In the genomic region with DNA sequence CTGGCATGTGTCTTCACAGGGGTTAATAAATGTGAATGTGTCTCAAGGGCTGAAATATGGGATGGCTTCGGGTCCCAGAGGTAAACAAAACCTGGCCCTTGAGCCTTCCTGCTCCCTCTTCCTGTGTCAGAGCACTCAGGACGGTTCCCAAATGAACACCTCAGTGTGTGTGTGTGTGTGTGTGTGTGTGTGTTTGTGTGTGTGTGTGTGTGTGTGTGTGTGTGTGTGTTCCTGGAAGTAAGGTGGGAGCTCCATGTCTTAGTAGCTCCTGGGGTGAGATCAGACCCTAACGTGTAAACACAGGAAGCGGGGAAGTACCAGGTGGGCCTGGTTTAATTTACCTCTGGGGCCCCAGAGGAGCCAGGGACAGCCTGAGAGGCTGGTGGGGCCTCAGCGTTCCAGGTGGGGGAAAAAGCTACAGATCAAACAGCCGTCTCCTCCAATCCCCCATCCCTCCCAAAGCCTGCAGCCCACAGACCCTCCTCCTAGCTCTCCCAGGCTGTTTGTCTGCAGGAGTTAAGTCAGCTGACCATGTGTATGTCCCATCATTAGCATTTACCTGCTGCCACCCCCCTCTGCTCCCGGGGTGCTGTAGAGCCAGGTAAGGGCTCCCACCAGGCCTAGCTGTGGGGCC, we compare ENCODE assay signal across 17 cellular contexts. TPM values are rescaled to one million over a fixed set of nuclear protein-coding genes. Genes with fewer than 3 reads are reported as not detected.
DNase-seq lines count a peak whose midpoint lies in the region; ATAC-seq and TF ChIP-seq lines count a peak whose summit lies in the region.
"Had no signal": no experiment of that assay in that cellular context is flagged by ENCODE, and none has a peak within 500 bp of the region (broad histone marks: within the 10 kb centered on the region; RNA-seq: fewer than 3 reads in every experiment).

No MANE protein-coding gene starts in this region.

- no peaks in the 10 kb centered on the region for H3F3A ChIP-seq in GM23338 (replicated peaks; ENCODE audit: low read depth)

- TF ChIP-seq POLR2A in suprapubic skin (IDR thresholded peaks at IDR 0.05): no peak

- no peak for TF ChIP-seq CTCF in GM23338 (conservative IDR thresholded peaks at IDR 0.05; ENCODE audit: low read depth in 2 of 2)
- TF ChIP-seq CTCF in endothelial cell (IDR thresholded peaks at IDR 0.05; ENCODE audit: unreplicated experiment): no peak
- no peak for TF ChIP-seq CTCF in psoas muscle (IDR thresholded peaks at IDR 0.05)
- TF ChIP-seq CTCF in suprapubic skin (IDR thresholded peaks at IDR 0.05): no peak

- H3K9me2 ChIP-seq in GM23338 (ENCODE audit: insufficient read depth): no peaks in the 10 kb centered on the region

- H3K4me1 Mint-ChIP-seq in GM23338: peaks cover 26% of the 10 kb centered on the region
- H3K4me1 Mint-ChIP-seq in endothelial cell (ENCODE audit: unreplicated experiment): peaks cover 38% of the 10 kb centered on the region

- H3K27ac Mint-ChIP-seq in GM23338: peak overlapping the region; percentile 8; the same call in 1 of the 2 replicates
- peak overlapping the region; percentile 34 for H3K27ac Mint-ChIP-seq in endothelial cell (ENCODE audit: unreplicated experiment)
- H3K27ac Mint-ChIP-seq: mesothelial cell of epicardium had no signal

- intact Hi-C loops in psoas muscle (cut with DNase I): no loop called here

- no peaks in the 10 kb centered on the region for H3K36me3 ChIP-seq in BLaER1 treated with 17β-estradiol and CSF1 and Interleukin-3, amounts not matched to agents 10 nM and 100 nM
- H3K36me3 ChIP-seq in GM23338 (ENCODE audit: insufficient read depth) (no peaks in the 10 kb centered on the region), psoas muscle (ENCODE audit: insufficient read depth in 1 of 2, low read depth in 1 of 2) (no peaks in the 10 kb centered on the region), suprapubic skin (no peaks in the 10 kb centered on the region)
- H3K36me3 ChIP-seq: ascending aorta, stomach had no signal

- H3K9ac ChIP-seq in BLaER1 treated with 17β-estradiol and CSF1 and Interleukin-3, amounts not matched to agents 10 nM and 100 nM: peak overlapping the region in 4 of 11 experiments; percentile 11 to 45 (median 32); a peak in 4 of 22 replicates

- DNase-seq in GM23338 (ENCODE audit: low spot score): no peak
- DNase-seq in NCI-H748 (lab: John Stamatoyannopoulos, UW; ENCODE audit: unreplicated experiment): peak; percentile 78
- DNase-seq in endothelial cell (ENCODE audit: low spot score): no peak
- no peak for DNase-seq in NCI-H2081 treated with DMSO at 0.1 percent for 48 hours (lab: John Stamatoyannopoulos, UW)
- DNase-seq in SIG-M5 treated with dmso at 0.1 percent for 504 hours (lab: John Stamatoyannopoulos, UW; ENCODE audit: unreplicated experiment): no peak
- no peak for DNase-seq in psoas muscle
- DNase-seq in suprapubic skin (ENCODE audit: low spot score in 2 of 2): no peak
- DNase-seq: activated CD8-positive, alpha-beta memory T cell treated with anti-CD3 and anti-CD28 coated beads, Interleukin-2, amount 50 U/mL, for 4 hours; activated effector memory CD4-positive, alpha-beta T cell treated with anti-CD3 and anti-CD28 coated beads, Interleukin-2, amount 50 U/mL, for 16 hours; foreskin melanocyte; NCI-H226; PC-9; stomach had no signal

- WGBS in psoas muscle, 3 donors: 79 to 89% (median 86%) methylated on average over 6 to 7 of the region's 7 CpGs
- 75% methylated on average over 7 of the region's 7 CpGs for WGBS in suprapubic skin

- 0 out of 2 replicates have a peak overlapping the region, but pooled peaks have one; percentile 43 for H2AFZ ChIP-seq in GM23338
- H2AFZ ChIP-seq: PC-9 had no signal

- H3K27me3 Mint-ChIP-seq in GM23338 (ENCODE audit: insufficient read depth, low read depth, poor library complexity) (peaks cover 14% of the 10 kb centered on the region), endothelial cell (ENCODE audit: unreplicated experiment) (peaks cover 14% of the 10 kb centered on the region)

- H4K20me1 ChIP-seq in BLaER1 treated with 17β-estradiol and CSF1 and Interleukin-3, amounts not matched to agents 10 nM and 100 nM: peaks cover 0 to 11% (median 0%) of the 10 kb centered on the region in 11 experiments; a peak in 2 of 22 replicates
- no peaks in the 10 kb centered on the region for H4K20me1 ChIP-seq in GM23338 (replicated peaks; ENCODE audit: insufficient read depth)

- H3K4me2 ChIP-seq in BLaER1 treated with 17β-estradiol and CSF1 and Interleukin-3, amounts not matched to agents 10 nM and 100 nM: peak overlapping the region; percentile 61 to 89 (median 70)
- no peak overlapping the region for H3K4me2 ChIP-seq in GM23338
- H3K4me2 ChIP-seq: PC-9 had no signal

- no peaks in the 10 kb centered on the region for H3K79me2 ChIP-seq in GM23338 (replicated peaks; ENCODE audit: insufficient read depth)

- H3K36me3 Mint-ChIP-seq in GM23338 (ENCODE audit: low read depth): no peaks in the 10 kb centered on the region; the same call in 2 of the 3 replicates
- H3K36me3 Mint-ChIP-seq in endothelial cell (ENCODE audit: low read depth, unreplicated experiment): peaks cover 15% of the 10 kb centered on the region
- H3K36me3 Mint-ChIP-seq: mesothelial cell of epicardium had no signal

- H3K4me3 Mint-ChIP-seq in GM23338 (no peak overlapping the region), endothelial cell (ENCODE audit: unreplicated experiment) (peak overlapping the region; percentile 81)
- H3K4me3 Mint-ChIP-seq: mesothelial cell of epicardium had no signal

- TF ChIP-seq EP300 in suprapubic skin (IDR thresholded peaks at IDR 0.05): no peak

- peaks cover 14 to 54% (median 46%) of the 10 kb centered on the region in 10 experiments for H3K4me1 ChIP-seq in BLaER1 treated with 17β-estradiol and CSF1 and Interleukin-3, amounts not matched to agents 10 nM and 100 nM
- H3K4me1 ChIP-seq in GM23338 (ENCODE audit: insufficient read depth) (no peaks in the 10 kb centered on the region; the same call in 1 of the 2 replicates), psoas muscle (no peaks in the 10 kb centered on the region), suprapubic skin (no peaks in the 10 kb centered on the region)
- H3K4me1 ChIP-seq: ascending aorta had no signal

- ATAC-seq in GM23338 (peak; percentile 21), psoas muscle (no peak)

- no peaks in the 10 kb centered on the region for H3K9me3 ChIP-seq in BLaER1 treated with 17β-estradiol and CSF1 and Interleukin-3, amounts not matched to agents 10 nM and 100 nM (replicated peaks in 1 of 11)
- H3K9me3 ChIP-seq in psoas muscle (no peaks in the 10 kb centered on the region), suprapubic skin (no peaks in the 10 kb centered on the region)
- H3K9me3 ChIP-seq: ascending aorta had no signal

- peaks cover 0 to 16% (median under 1%) of the 10 kb centered on the region in 11 experiments; a peak in 6 of 22 replicates for H3K27me3 ChIP-seq in BLaER1 treated with 17β-estradiol and CSF1 and Interleukin-3, amounts not matched to agents 10 nM and 100 nM
- H3K27me3 ChIP-seq in GM23338 (ENCODE audit: insufficient read depth): peaks cover 3% of the 10 kb centered on the region
- H3K27me3 ChIP-seq in psoas muscle (ENCODE audit: insufficient read depth in 3 of 3, low read length in 2 of 3): peaks cover 0 to 7% (median 0%) of the 10 kb centered on the region in 3 donors
- peaks cover 55% of the 10 kb centered on the region for H3K27me3 ChIP-seq in suprapubic skin
- H3K27me3 ChIP-seq: ascending aorta had no signal

- peak overlapping the region in 3 of 11 experiments; percentile 21 to 47 (median 29); a peak in 5 of 22 replicates for H3K27ac ChIP-seq in BLaER1 treated with 17β-estradiol and CSF1 and Interleukin-3, amounts not matched to agents 10 nM and 100 nM
- H3K27ac ChIP-seq in GM23338 (ENCODE audit: low read depth) (no peak overlapping the region), psoas muscle (no peak overlapping the region), suprapubic skin (no peak overlapping the region)
- H3K27ac ChIP-seq: ascending aorta, PC-9, stomach had no signal

- no peak overlapping the region for H3K4me3 ChIP-seq in BLaER1 treated with 17β-estradiol and CSF1 and Interleukin-3, amounts not matched to agents 10 nM and 100 nM
- H3K4me3 ChIP-seq in GM23338 (no peak overlapping the region), psoas muscle (no peak overlapping the region), suprapubic skin (no peak overlapping the region)
- H3K4me3 ChIP-seq: ascending aorta, PC-9, stomach had no signal

- H3K9me3 Mint-ChIP-seq in GM23338: no peaks in the 10 kb centered on the region; the same call in 2 of the 3 replicates
- no peaks in the 10 kb centered on the region for H3K9me3 Mint-ChIP-seq in endothelial cell (ENCODE audit: unreplicated experiment)
- H3K9me3 Mint-ChIP-seq: mesothelial cell of epicardium had no signal

TF ChIP-seq in GM23338, 12 proteins besides CTCF, POLR2A, EP300 and RAD21 (continues in another document):
- TF ChIP-seq ZNF114 (CRISPR knock-in tag; IDR thresholded peaks at IDR 0.05): no peak
- TF ChIP-seq EZH2 (IDR thresholded peaks at IDR 0.05; ENCODE audit: low read depth, unreplicated experiment): no peak
- no peak for TF ChIP-seq STAT1 (IDR thresholded peaks at IDR 0.05; ENCODE audit: unreplicated experiment)

RNA-seq across cellular contexts. Expression of gene KIF19, which starts 6.1 kb away (rescaled TPM):
- 0.27 and 0.35 TPM in 2 replicates for total RNA-seq in GM23338 (2014; rRNA removed; shearing (Covaris generic))
- polyA plus RNA-seq in GM23338 (2016; fragmentation: Nextera tagmentation; extraction: Ambion mirVana): 0.07 and 0.36 TPM in 2 replicates
- 48.1 TPM for total RNA-seq in endothelial cell (ENCODE audit: unreplicated experiment)
- total RNA-seq in psoas muscle: under 1 TPM; 0.17 to 0.44 (median 0.29) TPM
- polyA plus RNA-seq in psoas muscle: under 1 TPM; 0.13 to 0.30 (median 0.27) TPM
- 1 to 10 TPM in 2 of 4 donors, under 1 TPM in 2; 0.34 to 1.3 (median 1.0) TPM for total RNA-seq in suprapubic skin
- total RNA-seq: mesothelial cell of epicardium, PC-9 had no signal

RNA-seq across cellular contexts. Expression of gene BTBD17, which starts 29.5 kb away (rescaled TPM):
- total RNA-seq in GM23338 (2014; rRNA removed; shearing (Covaris generic)): 4.9 and 5.0 TPM in 2 replicates
- 1.7 and 1.9 TPM in 2 replicates for polyA plus RNA-seq in GM23338 (2016; fragmentation: Nextera tagmentation; extraction: Ambion mirVana)
- 2.7 TPM for total RNA-seq in endothelial cell (ENCODE audit: unreplicated experiment)
- not detected for total RNA-seq in psoas muscle
- polyA plus RNA-seq in psoas muscle: not detected
- not detected for total RNA-seq in suprapubic skin
- total RNA-seq: ascending aorta, endothelial cell of umbilical vein, PC-9, stomach had no signal
- polyA plus RNA-seq: endothelial cell of umbilical vein, stomach had no signal

RNA-seq across cellular contexts. Expression of gene GPR142, which starts 35.2 kb away (rescaled TPM):
- not detected in 2 replicates for total RNA-seq in GM23338 (2014; rRNA removed; shearing (Covaris generic))
- polyA plus RNA-seq in GM23338 (2016; fragmentation: Nextera tagmentation; extraction: Ambion mirVana) (not detected in 2 replicates), psoas muscle (not detected)
- total RNA-seq in endothelial cell (ENCODE audit: unreplicated experiment) (0.18 TPM), psoas muscle (not detected), suprapubic skin (not detected)
- total RNA-seq: ascending aorta, endothelial cell of umbilical vein, mesothelial cell of epicardium, PC-9, stomach had no signal
- polyA plus RNA-seq: endothelial cell of umbilical vein, stomach had no signal

RNA-seq across cellular contexts. Expression of gene DNAI2, which starts 58.1 kb away (rescaled TPM):
- total RNA-seq in GM23338 (2014; rRNA removed; shearing (Covaris generic)): not detected in 2 replicates
- 0.21 TPM in 1 of 2 replicates, not detected in the other for polyA plus RNA-seq in GM23338 (2016; fragmentation: Nextera tagmentation; extraction: Ambion mirVana)
- total RNA-seq in endothelial cell (ENCODE audit: unreplicated experiment): not detected
- total RNA-seq in psoas muscle: not detected
- polyA plus RNA-seq in psoas muscle: not detected
- not detected for total RNA-seq in suprapubic skin
- total RNA-seq: ascending aorta, endothelial cell of umbilical vein, mesothelial cell of epicardium, PC-9, stomach had no signal
- polyA plus RNA-seq: endothelial cell of umbilical vein, stomach had no signal

Comparison
In these comparisons a context has a peak if more than half of its experiments do, and no peak if none do; other contexts are left out.
1. RNA of gene KIF19, which starts 6.1 kb away (total RNA-seq): 48.1 TPM in endothelial cell (single experiment); 0.34 to 1.3 TPM in suprapubic skin, 0.17 to 0.44 TPM in psoas muscle and 0.27 to 0.35 TPM in GM23338; every median in the first group is over 10 times any median in the second.